Comparison of ENCODE assay signal across 1 cellular context in the genomic region with DNA sequence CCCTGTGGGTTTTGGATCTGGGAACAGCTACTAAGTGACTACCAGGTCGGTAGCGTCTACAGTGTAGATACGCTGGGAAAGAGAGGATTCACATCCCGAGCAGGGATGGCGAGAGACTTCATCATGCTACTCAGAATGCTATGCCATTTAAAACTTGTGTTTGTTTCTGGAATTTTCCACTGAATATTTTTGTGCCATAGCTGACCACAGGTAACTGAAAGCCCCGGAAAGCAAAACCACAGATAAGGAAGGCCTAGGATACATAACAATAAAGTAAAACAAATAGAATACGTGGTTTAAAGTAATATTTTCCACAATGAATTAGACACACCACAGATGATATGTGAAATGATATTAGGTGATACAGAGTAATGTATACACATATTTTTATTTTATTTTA.
TF ChIP-seq lines count a peak whose summit lies in the region.

No MANE protein-coding gene starts in this region.

TF ChIP-seq in WTC11, 78 proteins besides CTCF, POLR2A, EP300 and RAD21 (continued from another document):
- TF ChIP-seq, protein P1, sequence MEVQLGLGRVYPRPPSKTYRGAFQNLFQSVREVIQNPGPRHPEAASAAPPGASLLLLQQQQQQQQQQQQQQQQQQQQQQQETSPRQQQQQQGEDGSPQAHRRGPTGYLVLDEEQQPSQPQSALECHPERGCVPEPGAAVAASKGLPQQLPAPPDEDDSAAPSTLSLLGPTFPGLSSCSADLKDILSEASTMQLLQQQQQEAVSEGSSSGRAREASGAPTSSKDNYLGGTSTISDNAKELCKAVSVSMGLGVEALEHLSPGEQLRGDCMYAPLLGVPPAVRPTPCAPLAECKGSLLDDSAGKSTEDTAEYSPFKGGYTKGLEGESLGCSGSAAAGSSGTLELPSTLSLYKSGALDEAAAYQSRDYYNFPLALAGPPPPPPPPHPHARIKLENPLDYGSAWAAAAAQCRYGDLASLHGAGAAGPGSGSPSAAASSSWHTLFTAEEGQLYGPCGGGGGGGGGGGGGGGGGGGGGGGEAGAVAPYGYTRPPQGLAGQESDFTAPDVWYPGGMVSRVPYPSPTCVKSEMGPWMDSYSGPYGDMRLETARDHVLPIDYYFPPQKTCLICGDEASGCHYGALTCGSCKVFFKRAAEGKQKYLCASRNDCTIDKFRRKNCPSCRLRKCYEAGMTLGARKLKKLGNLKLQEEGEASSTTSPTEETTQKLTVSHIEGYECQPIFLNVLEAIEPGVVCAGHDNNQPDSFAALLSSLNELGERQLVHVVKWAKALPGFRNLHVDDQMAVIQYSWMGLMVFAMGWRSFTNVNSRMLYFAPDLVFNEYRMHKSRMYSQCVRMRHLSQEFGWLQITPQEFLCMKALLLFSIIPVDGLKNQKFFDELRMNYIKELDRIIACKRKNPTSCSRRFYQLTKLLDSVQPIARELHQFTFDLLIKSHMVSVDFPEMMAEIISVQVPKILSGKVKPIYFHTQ (CRISPR knock-in tag; IDR thresholded peaks at IDR 0.05), result no peak
- TF ChIP-seq MXD4 (CRISPR knock-in tag; IDR thresholded peaks at IDR 0.05; ENCODE audit: borderline replicate concordance) (no peak), ZNF121 (CRISPR knock-in tag; IDR thresholded peaks at IDR 0.05) (no peak), TEAD4 (CRISPR knock-in tag; IDR thresholded peaks at IDR 0.05) (no peak), CBFB (CRISPR knock-in tag; IDR thresholded peaks at IDR 0.05; ENCODE audit: low read depth) (no peak), ZNF396 (CRISPR knock-in tag; IDR thresholded peaks at IDR 0.05; ENCODE audit: borderline replicate concordance) (no peak), ZNF671 (CRISPR knock-in tag; IDR thresholded peaks at IDR 0.05) (no peak)
- TF ChIP-seq, protein P2, sequence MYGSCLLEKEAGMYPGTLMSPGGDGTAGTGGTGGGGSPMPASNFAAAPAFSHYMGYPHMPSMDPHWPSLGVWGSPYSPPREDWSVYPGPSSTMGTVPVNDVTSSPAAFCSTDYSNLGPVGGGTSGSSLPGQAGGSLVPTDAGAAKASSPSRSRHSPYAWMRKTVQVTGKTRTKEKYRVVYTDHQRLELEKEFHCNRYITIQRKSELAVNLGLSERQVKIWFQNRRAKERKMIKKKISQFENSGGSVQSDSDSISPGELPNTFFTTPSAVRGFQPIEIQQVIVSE (CRISPR knock-in tag; IDR thresholded peaks at IDR 0.05; ENCODE audit: borderline replicate concordance), result no peak
- TF ChIP-seq, protein P3, sequence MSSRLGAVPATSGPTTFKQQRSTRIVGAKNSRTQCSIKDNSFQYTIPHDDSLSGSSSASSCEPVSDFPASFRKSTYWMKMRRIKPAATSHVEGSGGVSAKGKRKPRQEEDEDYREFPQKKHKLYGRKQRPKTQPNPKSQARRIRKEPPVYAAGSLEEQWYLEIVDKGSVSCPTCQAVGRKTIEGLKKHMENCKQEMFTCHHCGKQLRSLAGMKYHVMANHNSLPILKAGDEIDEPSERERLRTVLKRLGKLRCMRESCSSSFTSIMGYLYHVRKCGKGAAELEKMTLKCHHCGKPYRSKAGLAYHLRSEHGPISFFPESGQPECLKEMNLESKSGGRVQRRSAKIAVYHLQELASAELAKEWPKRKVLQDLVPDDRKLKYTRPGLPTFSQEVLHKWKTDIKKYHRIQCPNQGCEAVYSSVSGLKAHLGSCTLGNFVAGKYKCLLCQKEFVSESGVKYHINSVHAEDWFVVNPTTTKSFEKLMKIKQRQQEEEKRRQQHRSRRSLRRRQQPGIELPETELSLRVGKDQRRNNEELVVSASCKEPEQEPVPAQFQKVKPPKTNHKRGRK (CRISPR knock-in tag; IDR thresholded peaks at IDR 0.05; ENCODE audit: borderline replicate concordance), result no peak
- TF ChIP-seq, protein P4, sequence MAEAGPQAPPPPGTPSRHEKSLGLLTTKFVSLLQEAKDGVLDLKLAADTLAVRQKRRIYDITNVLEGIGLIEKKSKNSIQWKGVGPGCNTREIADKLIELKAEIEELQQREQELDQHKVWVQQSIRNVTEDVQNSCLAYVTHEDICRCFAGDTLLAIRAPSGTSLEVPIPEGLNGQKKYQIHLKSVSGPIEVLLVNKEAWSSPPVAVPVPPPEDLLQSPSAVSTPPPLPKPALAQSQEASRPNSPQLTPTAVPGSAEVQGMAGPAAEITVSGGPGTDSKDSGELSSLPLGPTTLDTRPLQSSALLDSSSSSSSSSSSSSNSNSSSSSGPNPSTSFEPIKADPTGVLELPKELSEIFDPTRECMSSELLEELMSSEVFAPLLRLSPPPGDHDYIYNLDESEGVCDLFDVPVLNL (CRISPR knock-in tag; IDR thresholded peaks at IDR 0.05; ENCODE audit: borderline replicate concordance, low read depth), result no peak
- TF ChIP-seq, protein P5, sequence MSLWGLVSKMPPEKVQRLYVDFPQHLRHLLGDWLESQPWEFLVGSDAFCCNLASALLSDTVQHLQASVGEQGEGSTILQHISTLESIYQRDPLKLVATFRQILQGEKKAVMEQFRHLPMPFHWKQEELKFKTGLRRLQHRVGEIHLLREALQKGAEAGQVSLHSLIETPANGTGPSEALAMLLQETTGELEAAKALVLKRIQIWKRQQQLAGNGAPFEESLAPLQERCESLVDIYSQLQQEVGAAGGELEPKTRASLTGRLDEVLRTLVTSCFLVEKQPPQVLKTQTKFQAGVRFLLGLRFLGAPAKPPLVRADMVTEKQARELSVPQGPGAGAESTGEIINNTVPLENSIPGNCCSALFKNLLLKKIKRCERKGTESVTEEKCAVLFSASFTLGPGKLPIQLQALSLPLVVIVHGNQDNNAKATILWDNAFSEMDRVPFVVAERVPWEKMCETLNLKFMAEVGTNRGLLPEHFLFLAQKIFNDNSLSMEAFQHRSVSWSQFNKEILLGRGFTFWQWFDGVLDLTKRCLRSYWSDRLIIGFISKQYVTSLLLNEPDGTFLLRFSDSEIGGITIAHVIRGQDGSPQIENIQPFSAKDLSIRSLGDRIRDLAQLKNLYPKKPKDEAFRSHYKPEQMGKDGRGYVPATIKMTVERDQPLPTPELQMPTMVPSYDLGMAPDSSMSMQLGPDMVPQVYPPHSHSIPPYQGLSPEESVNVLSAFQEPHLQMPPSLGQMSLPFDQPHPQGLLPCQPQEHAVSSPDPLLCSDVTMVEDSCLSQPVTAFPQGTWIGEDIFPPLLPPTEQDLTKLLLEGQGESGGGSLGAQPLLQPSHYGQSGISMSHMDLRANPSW (CRISPR knock-in tag; conservative IDR thresholded peaks at IDR 0.05; ENCODE audit: low read depth), result no peak
- TF ChIP-seq, protein P6, sequence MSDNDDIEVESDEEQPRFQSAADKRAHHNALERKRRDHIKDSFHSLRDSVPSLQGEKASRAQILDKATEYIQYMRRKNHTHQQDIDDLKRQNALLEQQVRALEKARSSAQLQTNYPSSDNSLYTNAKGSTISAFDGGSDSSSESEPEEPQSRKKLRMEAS (CRISPR knock-in tag; IDR thresholded peaks at IDR 0.05), result no peak
- TF ChIP-seq, protein P7, sequence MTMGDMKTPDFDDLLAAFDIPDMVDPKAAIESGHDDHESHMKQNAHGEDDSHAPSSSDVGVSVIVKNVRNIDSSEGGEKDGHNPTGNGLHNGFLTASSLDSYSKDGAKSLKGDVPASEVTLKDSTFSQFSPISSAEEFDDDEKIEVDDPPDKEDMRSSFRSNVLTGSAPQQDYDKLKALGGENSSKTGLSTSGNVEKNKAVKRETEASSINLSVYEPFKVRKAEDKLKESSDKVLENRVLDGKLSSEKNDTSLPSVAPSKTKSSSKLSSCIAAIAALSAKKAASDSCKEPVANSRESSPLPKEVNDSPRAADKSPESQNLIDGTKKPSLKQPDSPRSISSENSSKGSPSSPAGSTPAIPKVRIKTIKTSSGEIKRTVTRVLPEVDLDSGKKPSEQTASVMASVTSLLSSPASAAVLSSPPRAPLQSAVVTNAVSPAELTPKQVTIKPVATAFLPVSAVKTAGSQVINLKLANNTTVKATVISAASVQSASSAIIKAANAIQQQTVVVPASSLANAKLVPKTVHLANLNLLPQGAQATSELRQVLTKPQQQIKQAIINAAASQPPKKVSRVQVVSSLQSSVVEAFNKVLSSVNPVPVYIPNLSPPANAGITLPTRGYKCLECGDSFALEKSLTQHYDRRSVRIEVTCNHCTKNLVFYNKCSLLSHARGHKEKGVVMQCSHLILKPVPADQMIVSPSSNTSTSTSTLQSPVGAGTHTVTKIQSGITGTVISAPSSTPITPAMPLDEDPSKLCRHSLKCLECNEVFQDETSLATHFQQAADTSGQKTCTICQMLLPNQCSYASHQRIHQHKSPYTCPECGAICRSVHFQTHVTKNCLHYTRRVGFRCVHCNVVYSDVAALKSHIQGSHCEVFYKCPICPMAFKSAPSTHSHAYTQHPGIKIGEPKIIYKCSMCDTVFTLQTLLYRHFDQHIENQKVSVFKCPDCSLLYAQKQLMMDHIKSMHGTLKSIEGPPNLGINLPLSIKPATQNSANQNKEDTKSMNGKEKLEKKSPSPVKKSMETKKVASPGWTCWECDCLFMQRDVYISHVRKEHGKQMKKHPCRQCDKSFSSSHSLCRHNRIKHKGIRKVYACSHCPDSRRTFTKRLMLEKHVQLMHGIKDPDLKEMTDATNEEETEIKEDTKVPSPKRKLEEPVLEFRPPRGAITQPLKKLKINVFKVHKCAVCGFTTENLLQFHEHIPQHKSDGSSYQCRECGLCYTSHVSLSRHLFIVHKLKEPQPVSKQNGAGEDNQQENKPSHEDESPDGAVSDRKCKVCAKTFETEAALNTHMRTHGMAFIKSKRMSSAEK (CRISPR knock-in tag; IDR thresholded peaks at IDR 0.05; ENCODE audit: borderline replicate concordance), result no peak
